In genomic region chr2:9826208-9826607, GRCh38 we compare ENCODE assay signal across 28 cellular contexts.
"Had no signal": no experiment of that assay in that cellular context is flagged by ENCODE, and none has a peak within 500 bp of the region (broad histone marks: within the 10 kb centered on the region; RNA-seq: fewer than 3 reads in every experiment).

No MANE protein-coding gene starts in this region.

- DNase-seq: activated B cell treated with CpG ODN at 0.5 μM for 24 hours; activated CD4-positive, alpha-beta memory T cell treated with anti-CD3 and anti-CD28 coated beads for 36 hours; activated CD4-positive, alpha-beta T cell treated with anti-CD3 and anti-CD28 coated beads for 4 hours; activated CD4-positive, alpha-beta T cell treated with anti-CD3 and anti-CD28 coated beads, Interleukin-2, amount 10 ng/mL, durations not matched to agents 24 days and 14 days; activated CD4-positive, alpha-beta T cell treated with anti-CD3 and anti-CD28 coated beads, Interleukin-2, amount 50 U/mL, for 1 hour; activated CD4-positive, alpha-beta T cell treated with anti-CD3 and anti-CD28 coated beads, Interleukin-2, amount 50 U/mL, for 4 hours; activated CD4-positive, CD25-positive, alpha-beta regulatory T cell treated with anti-CD3 and anti-CD28 coated beads, Interleukin-2, amount 50 U/mL, for 72 hours; activated CD8-positive, alpha-beta memory T cell treated with anti-CD3 and anti-CD28 coated beads, Interleukin-2, amount 50 U/mL, for 4 hours; activated CD8-positive, alpha-beta T cell treated with anti-CD3 and anti-CD28 coated beads for 36 hours; activated effector memory CD4-positive, alpha-beta T cell treated with anti-CD3 and anti-CD28 coated beads, Interleukin-2, amount 50 U/mL, for 16 hours; activated gamma-delta T cell treated with Interleukin-2 at 50 U/mL for 16 hours; activated naive CD4-positive, alpha-beta T cell; activated naive CD4-positive, alpha-beta T cell treated with anti-CD3 and anti-CD28 coated beads, Interleukin-2, amount 50 U/mL, for 16 hours; activated naive CD8-positive, alpha-beta T cell treated with anti-CD3 and anti-CD28 coated beads for 36 hours; activated T-cell treated with anti-CD3 and anti-CD28 coated beads for 4 hours; activated T-cell treated with anti-CD3 and anti-CD28 coated beads, Interleukin-2, amount 50 U/mL, for 1 hour; activated T-cell treated with anti-CD3 and anti-CD28 coated beads, Interleukin-2, amount 50 U/mL, for 4 hours; activated T-cell treated with anti-CD3 and anti-CD28 coated beads, Interleukin-2, amount 50 U/mL, for 72 hours; amniotic stem cell; aorta; body of pancreas; brain microvascular endothelial cell; central memory CD4-positive, alpha-beta T cell; T-helper 1 cell; T-helper 2 cell; T-helper 9 cell had no signal

- ATAC-seq: activated CD8-positive, alpha-beta T cell treated with anti-CD3 and anti-CD28 coated beads for 36 hours; activated naive CD4-positive, alpha-beta T cell treated with anti-CD3 and anti-CD28 coated beads, Interleukin-2, amount 50 U/mL, for 72 hours; activated T-cell treated with anti-CD3 and anti-CD28 coated beads, Interleukin-2, amount 50 U/mL, for 4 hours; activated T-cell treated with anti-CD3 and anti-CD28 coated beads, Interleukin-2, amount 50 U/mL, for 72 hours; activated T-helper 17 cell treated with anti-CD3 and anti-CD28 coated beads, Interleukin-2, amount 50 U/mL, for 72 hours; body of pancreas had no signal
